ENCODE assay signal across 26 cellular contexts in the genomic region with DNA sequence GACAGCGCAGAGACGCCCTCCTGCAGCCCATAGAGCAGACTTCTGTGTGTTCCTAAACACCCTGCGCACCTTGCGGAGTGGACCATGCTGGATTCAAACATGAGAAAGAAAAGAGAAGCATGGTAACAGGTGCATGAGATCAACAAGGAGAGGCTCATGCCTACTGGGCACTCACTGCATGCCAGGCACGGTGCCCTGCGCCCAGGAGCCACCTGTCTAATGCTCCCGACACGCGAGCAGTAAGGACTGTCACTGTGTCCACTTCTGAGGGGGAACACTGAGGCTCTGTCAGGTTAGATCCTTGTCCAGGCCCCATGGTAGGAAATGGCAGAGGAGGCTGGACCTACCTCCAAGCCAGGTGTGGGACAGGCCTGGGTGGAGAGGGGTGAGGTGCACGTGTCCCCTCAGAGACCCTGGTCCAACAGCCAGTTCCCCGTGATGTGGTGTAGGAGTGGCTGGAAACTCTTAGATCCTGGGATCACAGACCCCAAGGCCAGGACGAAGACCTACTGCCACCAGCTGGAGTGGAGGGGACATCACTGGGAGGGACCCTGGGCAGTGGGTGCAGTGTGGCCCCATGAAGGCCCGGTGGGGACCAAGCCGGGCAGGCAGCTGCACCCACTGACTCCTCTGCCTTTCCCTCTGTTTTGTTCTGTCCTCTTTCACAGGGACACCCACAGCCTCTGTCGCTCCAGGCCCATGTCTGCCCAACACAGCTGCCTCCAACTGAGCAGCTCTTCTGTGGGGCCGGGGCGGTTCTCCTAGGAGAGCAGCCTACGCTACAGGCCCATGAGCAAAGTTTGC. TPM values are rescaled to one million over a fixed set of nuclear protein-coding genes. Genes with fewer than 3 reads are reported as not detected.
"Had no signal": no experiment of that assay in that cellular context is flagged by ENCODE, and none has a peak within 500 bp of the region (broad histone marks: within the 10 kb centered on the region; RNA-seq: fewer than 3 reads in every experiment).

No MANE protein-coding gene starts in this region.

- H3K27me3 ChIP-seq: neural progenitor cell, ovary, vagina had no signal

- H3K27ac ChIP-seq: gastroesophageal sphincter, neural progenitor cell, ovary, prostate gland, stomach, vagina had no signal

- H3K9ac ChIP-seq: neural progenitor cell had no signal

- FAIRE-seq: endothelial cell of umbilical vein, TTC549 had no signal

- H3K9me3 ChIP-seq: ovary, prostate gland, vagina had no signal

- H3K4me3 ChIP-seq: gastroesophageal sphincter, neural progenitor cell, ovary, prostate gland, stomach, vagina had no signal

- H3K4me1 ChIP-seq: prostate gland, vagina had no signal

- DNase-seq: activated CD4-positive, alpha-beta T cell treated with anti-CD3 and anti-CD28 coated beads for 1 hour; activated CD4-positive, alpha-beta T cell treated with anti-CD3 and anti-CD28 coated beads, Interleukin-2, amount 50 U/mL, for 1 hour; activated CD8-positive, alpha-beta T cell treated with anti-CD3 and anti-CD28 coated beads, Interleukin-2, amount 10 ng/mL, durations not matched to agents 7 days and 5 days; activated gamma-delta T cell treated with Interleukin-2 at 50 U/mL for 16 hours; anterior cingulate cortex; dermis blood vessel endothelial cell; effector memory CD4-positive, alpha-beta T cell; head of caudate nucleus; hypothalamus; left ventricle myocardium superior; mesenchymal stem cell; naive B cell; ovary; stimulated activated CD4-positive, alpha-beta T cell treated with anti-CD3 and anti-CD28 coated beads, Interleukin-1b, Interleukin-23, amount 100 ng/mL, for 48 hours; stomach; T-cell; trophoblast cell had no signal

- ATAC-seq: activated CD8-positive, alpha-beta T cell treated with anti-CD3 and anti-CD28 coated beads, Interleukin-2, amount 10 ng/mL, durations not matched to agents 7 days and 5 days; esophagus mucosa; gastroesophageal sphincter; left ventricle myocardium superior; T-cell had no signal

- H3K36me3 ChIP-seq: gastroesophageal sphincter, neural progenitor cell, ovary, prostate gland, stomach, vagina had no signal

RNA-seq across cellular contexts. Expression of a gene that starts 29.5 kb away (rescaled TPM):
- total RNA-seq: dermis blood vessel endothelial cell, endothelial cell of umbilical vein, stomach, temporal lobe had no signal
- polyA plus RNA-seq: endothelial cell of umbilical vein had no signal

RNA-seq across cellular contexts. Expression of a gene that starts 29.8 kb away (rescaled TPM):
- total RNA-seq: activated CD8-positive, alpha-beta T cell treated with anti-CD3 and anti-CD28 coated beads, Interleukin-2, amount 10 ng/mL, durations not matched to agents 7 days and 5 days; dermis blood vessel endothelial cell; endothelial cell of umbilical vein; mononuclear cell had no signal
- polyA plus RNA-seq: endothelial cell of umbilical vein had no signal
